26 cellular contexts compared by ENCODE assay signal in genomic region chr11:117052196-117053149, GRCh38. TPM values are rescaled to one million over a fixed set of nuclear protein-coding genes. Genes with fewer than 3 reads are reported as not detected.
DNase-seq lines count a peak whose midpoint lies in the region; ATAC-seq, FAIRE-seq and TF ChIP-seq lines count a peak whose summit lies in the region.
"Had no signal": no experiment of that assay in that cellular context is flagged by ENCODE, and none has a peak within 500 bp of the region (broad histone marks: within the 10 kb centered on the region; RNA-seq: fewer than 3 reads in every experiment).

No MANE protein-coding gene starts in this region.

- TF ChIP-seq EP300 in HepG2 (IDR thresholded peaks at IDR 0.05; ENCODE audit: low read depth in 2 of 2, low read length in 2 of 2) (no peak), HepG2 (CRISPR knock-in tag; IDR thresholded peaks at IDR 0.05; ENCODE audit: borderline replicate concordance) (no peak)

- ATAC-seq in HepG2 (no peak), GM19452 (IDR thresholded peaks at IDR 0.05; ENCODE audit: unreplicated experiment) (no peak)
- ATAC-seq: activated T-cell treated with anti-CD3 and anti-CD28 coated beads, Interleukin-2, amount 50 U/mL, for 72 hours; sciatic nerve had no signal

- H4K20me1 ChIP-seq in HepG2 (ENCODE audit: insufficient read depth, low read length): peaks cover 15% of the 10 kb centered on the region

- TF ChIP-seq RAD21 in HepG2 (CRISPR knock-in tag; IDR thresholded peaks at IDR 0.05): no peak

- intact Hi-C loops in HepG2 (cut with micrococcal nuclease; ENCODE audit: unreplicated experiment): no loop called here

- no peak overlapping the region for H3K9ac ChIP-seq in HepG2 (ENCODE audit: insufficient read depth, low read depth, low read length)

- H3K4me2 ChIP-seq in HepG2 (ENCODE audit: low read depth, low read length): no peak overlapping the region
- H3K4me2 ChIP-seq: PC-9 had no signal

- H3K9me3 ChIP-seq in WERI-Rb-1 (ENCODE audit: severe bottlenecking) (no peaks in the 10 kb centered on the region), HepG2 (ENCODE audit: low read length) (no peaks in the 10 kb centered on the region)
- H3K9me3 ChIP-seq: stomach, tibial nerve had no signal

- peak overlapping the region; percentile 43 for H3K4me3 ChIP-seq in WERI-Rb-1 (ENCODE audit: low read depth, low read length)
- H3K4me3 ChIP-seq in fibroblast of villous mesenchyme (ENCODE audit: low read depth, low read length): no peak overlapping the region
- no peak overlapping the region for H3K4me3 ChIP-seq in HepG2 (replicated peaks in 1 of 3; ENCODE audit: insufficient read depth in 1 of 3, low read depth in 2 of 3, low read length in 3 of 3)
- H3K4me3 ChIP-seq: PC-9, SK-N-MC, stomach, tibial nerve had no signal

- 98% methylated on average over 8 of the region's 8 CpGs for WGBS in HepG2 (ENCODE audit: low lambda C conversion rate)

- FAIRE-seq in D721Med (lab: Jason Lieb, UNC) (peak; percentile 94), HepG2 (lab: Jason Lieb, UNC) (no peak)
- FAIRE-seq: keratinocyte had no signal

- POLR2A ChIA-PET in HepG2 (lab: Yijun Ruan, JAX): no interaction called here

- CTCF ChIA-PET in HepG2 (lab: Yijun Ruan, JAX; ENCODE audit: low intra/inter-chr PET ratio, low total read pairs): no interaction called here

- BruUV-seq in HepG2 (replicated peaks; lab: Mats Ljungman, UMichigan): no TSS peak

- peaks cover 1% of the 10 kb centered on the region; the same call in 1 of the 2 replicates for H3K4me1 ChIP-seq in HepG2 (ENCODE audit: insufficient read depth, low read length)

- no peak for TF ChIP-seq CTCF in D721Med (IDR thresholded peaks at IDR 0.05; ENCODE audit: insufficient read depth, missing control alignments)
- TF ChIP-seq CTCF in WERI-Rb-1 (IDR thresholded peaks at IDR 0.05; ENCODE audit: low read depth, low read length): no peak
- no peak for TF ChIP-seq CTCF in fibroblast of villous mesenchyme (IDR thresholded peaks at IDR 0.05; ENCODE audit: insufficient read depth, low read depth, low read length)
- no peak for TF ChIP-seq CTCF in HepG2 (CRISPR knock-in tag; IDR thresholded peaks at IDR 0.05)

- peak overlapping the region; percentile 88 for H3K27ac ChIP-seq in WERI-Rb-1
- no peak overlapping the region for H3K27ac ChIP-seq in HepG2 (ENCODE audit: extremely low read length, insufficient read depth, low read length)
- H3K27ac ChIP-seq: C4-2B, PC-9, SK-N-MC, stomach, tibial nerve had no signal

- H3K36me3 ChIP-seq in WERI-Rb-1 (no peaks in the 10 kb centered on the region), HepG2 (replicated peaks in 1 of 2; ENCODE audit: control insufficient read depth in 1 of 2, insufficient read depth in 2 of 2, low read length in 2 of 2) (no peaks in the 10 kb centered on the region)
- H3K36me3 ChIP-seq: stomach, tibial nerve had no signal

- DNase-seq in D721Med (ENCODE audit: insufficient read length, low spot score): peak; percentile 43
- peak; percentile 63 for DNase-seq in WERI-Rb-1
- peak; percentile 36 for DNase-seq in fibroblast of villous mesenchyme (ENCODE audit: low read depth)
- DNase-seq in superior temporal gyrus (ENCODE audit: extremely low spot score): peak; percentile 64
- DNase-seq in HepG2 (ENCODE audit: low spot score): no peak
- no peak for DNase-seq in DMS79 treated with DMSO at 0.1 percent for 48 hours (lab: John Stamatoyannopoulos, UW)
- DNase-seq: activated CD4-positive, alpha-beta T cell treated with anti-CD3 and anti-CD28 coated beads, Interleukin-2, amount 50 U/mL, for 48 hours; activated naive CD4-positive, alpha-beta T cell; activated T-cell treated with anti-CD3 and anti-CD28 coated beads, Interleukin-2, amount 50 U/mL, for 72 hours; Calu3; GOT3; HFFc6; midbrain; naive B cell; NCI-H1092; NCI-H1694 treated with DMSO at 0.1 percent for 48 hours; PC-9; stimulated activated CD4-positive, alpha-beta T cell treated with anti-CD3 and anti-CD28 coated beads, Interleukin-4, amount 100 ng/mL, for 1 hour; stomach; T-helper 1 cell had no signal

- H2AFZ ChIP-seq in HepG2 (ENCODE audit: low read length): no peak overlapping the region
- H2AFZ ChIP-seq: PC-9 had no signal

- H3K79me2 ChIP-seq in HepG2 (ENCODE audit: insufficient read depth, low read length): peaks cover 31% of the 10 kb centered on the region

- H3K27me3 ChIP-seq in WERI-Rb-1 (ENCODE audit: insufficient read depth, low read depth, severe bottlenecking): no peaks in the 10 kb centered on the region
- H3K27me3 ChIP-seq in HepG2 (ENCODE audit: control insufficient read depth in 1 of 2, insufficient read depth in 2 of 2, low read length in 2 of 2): no peaks in the 10 kb centered on the region
- H3K27me3 ChIP-seq: stomach, tibial nerve had no signal

- no peak for TF ChIP-seq POLR2A in HepG2 (IDR thresholded peaks at IDR 0.05; ENCODE audit: insufficient read depth in 1 of 2, low read depth in 2 of 2, low read length in 2 of 2)

- in situ Hi-C loops in HepG2 (cut with HindIII; ENCODE audit: extremely low pct_ligation_motif_present, low pct_unique_long_range_greater_than_20kb): no loop called here

TF ChIP-seq in HepG2, 621 proteins besides CTCF, POLR2A, EP300 and RAD21:
- no peak for TF ChIP-seq CEBPB (IDR thresholded peaks at IDR 0.05; ENCODE audit: borderline replicate concordance, low read depth, low read length)
- TF ChIP-seq ZNF792 (CRISPR knock-in tag; IDR thresholded peaks at IDR 0.05): no peak
- no peak for TF ChIP-seq FOXP4 (CRISPR knock-in tag; IDR thresholded peaks at IDR 0.05)
- no peak for TF ChIP-seq FOXO1 (CRISPR knock-in tag; IDR thresholded peaks at IDR 0.05)
- TF ChIP-seq ZNF776 (CRISPR knock-in tag; IDR thresholded peaks at IDR 0.05): no peak
- TF ChIP-seq, protein P1, sequence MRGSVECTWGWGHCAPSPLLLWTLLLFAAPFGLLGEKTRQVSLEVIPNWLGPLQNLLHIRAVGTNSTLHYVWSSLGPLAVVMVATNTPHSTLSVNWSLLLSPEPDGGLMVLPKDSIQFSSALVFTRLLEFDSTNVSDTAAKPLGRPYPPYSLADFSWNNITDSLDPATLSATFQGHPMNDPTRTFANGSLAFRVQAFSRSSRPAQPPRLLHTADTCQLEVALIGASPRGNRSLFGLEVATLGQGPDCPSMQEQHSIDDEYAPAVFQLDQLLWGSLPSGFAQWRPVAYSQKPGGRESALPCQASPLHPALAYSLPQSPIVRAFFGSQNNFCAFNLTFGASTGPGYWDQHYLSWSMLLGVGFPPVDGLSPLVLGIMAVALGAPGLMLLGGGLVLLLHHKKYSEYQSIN (CRISPR knock-in tag; IDR thresholded peaks at IDR 0.05; ENCODE audit: borderline replicate concordance): no peak
- no peak for TF ChIP-seq ZBTB7A (CRISPR knock-in tag; IDR thresholded peaks at IDR 0.05)
- no peak for TF ChIP-seq CEBPG (CRISPR knock-in tag; IDR thresholded peaks at IDR 0.05)
- TF ChIP-seq SRSF9 (IDR thresholded peaks at IDR 0.05; ENCODE audit: borderline replicate concordance, insufficient read depth, low read depth, low read length, poor library complexity, severe bottlenecking): no peak
- no peak for TF ChIP-seq MTF2 (CRISPR knock-in tag; IDR thresholded peaks at IDR 0.05; ENCODE audit: borderline replicate concordance)
- no peak for TF ChIP-seq ZNF430 (CRISPR knock-in tag; IDR thresholded peaks at IDR 0.05)
TF ChIP-seq in HepG2: peak in this region for 0.

RNA-seq across cellular contexts. Expression of gene SIK3, which starts 45.8 kb away (rescaled TPM):
- total RNA-seq in fibroblast of villous mesenchyme (14.2 TPM in 2 replicates), HepG2 (2016; rRNA removed; fragmentation: Illumina TruSeq; extraction: Trizol) (9.8 and 11.3 TPM in 2 replicates)
- 6.0 and 6.1 TPM in 2 replicates for total RNA-seq in HepG2 (2016; cell fraction: cytosol; rRNA removed; fragmentation: Illumina TruSeq; extraction: Trizol; ENCODE audit: low read depth)
- total RNA-seq in HepG2 (2016; cell fraction: insoluble cytoplasmic fraction; rRNA removed; fragmentation: Illumina TruSeq; extraction: Trizol): 9.5 and 11.9 TPM in 2 replicates
- total RNA-seq in HepG2 (2016; cell fraction: membrane; rRNA removed; fragmentation: Illumina TruSeq; extraction: Trizol): 9.6 and 12.4 TPM in 2 replicates
- 23.0 and 23.2 TPM in 2 replicates for total RNA-seq in HepG2 (2016; cell fraction: nucleus; rRNA removed; fragmentation: Illumina TruSeq; extraction: Trizol)
- 5.7 and 8.0 TPM in 2 replicates for polyA plus RNA-seq in HepG2 (2011; rRNA removed)
- polyA plus RNA-seq in HepG2 (2011; cell fraction: cytosol; rRNA removed): 4.5 and 4.9 TPM in 2 replicates
- polyA plus RNA-seq in HepG2 (2011; cell fraction: nucleus; rRNA removed): 27.4 and 30.5 TPM in 2 replicates
- polyA plus RNA-seq in HepG2 (2012): 16.2 and 16.5 TPM in 2 replicates
- polyA plus RNA-seq in HepG2 (2016; cell fraction: cytosol; fragmentation: Illumina TruSeq; extraction: Trizol; ENCODE audit: low read depth): 2.3 and 2.6 TPM in 2 replicates
- polyA plus RNA-seq in HepG2 (2016; cell fraction: insoluble cytoplasmic fraction; fragmentation: Illumina TruSeq; extraction: Trizol; ENCODE audit: low read depth): 8.4 and 11.2 TPM in 2 replicates
- 4.2 and 5.0 TPM in 2 replicates for polyA plus RNA-seq in HepG2 (2016; cell fraction: membrane; fragmentation: Illumina TruSeq; extraction: Trizol; ENCODE audit: low read depth)
- 23.6 and 25.1 TPM in 2 replicates for polyA plus RNA-seq in HepG2 (2016; cell fraction: nucleus; fragmentation: Illumina TruSeq; extraction: Trizol; ENCODE audit: insufficient read depth, low read depth)
- polyA minus RNA-seq in HepG2 (2011; rRNA and poly(A)+ RNA removed; ENCODE audit: low replicate concordance): 13.9 and 17.8 TPM in 2 replicates
- 5.2 and 6.9 TPM in 2 replicates for polyA minus RNA-seq in HepG2 (2011; cell fraction: cytosol; rRNA and poly(A)+ RNA removed)
- polyA minus RNA-seq in HepG2 (2011; cell fraction: nucleus; rRNA and poly(A)+ RNA removed): 37.6 and 53.8 TPM in 2 replicates

Comparison
In these comparisons a context has a peak if more than half of its experiments do, and no peak if none do; other contexts are left out.
1. DNase-seq: peak in D721Med (single experiment), WERI-Rb-1 (single experiment), fibroblast of villous mesenchyme (single experiment) and superior temporal gyrus (single experiment); none in HepG2 (single experiment) and DMS79 treated with DMSO at 0.1 percent for 48 hours (single experiment).